Comparison of ENCODE assay signal across 10 cellular contexts in genomic region chr1:33339413-33339812, GRCh38. TPM values are rescaled to one million over a fixed set of nuclear protein-coding genes. Genes with fewer than 3 reads are reported as not detected.
DNase-seq lines count a peak whose midpoint lies in the region; ATAC-seq and TF ChIP-seq lines count a peak whose summit lies in the region.
"Had no signal": no experiment of that assay in that cellular context is flagged by ENCODE, and none has a peak within 500 bp of the region (broad histone marks: within the 10 kb centered on the region; RNA-seq: fewer than 3 reads in every experiment).

No MANE protein-coding gene starts in this region.

- H3K4me3 Mint-ChIP-seq in neural crest cell, result peak overlapping the region; percentile 69
- H3K4me3 Mint-ChIP-seq: activated T-helper 1 cell treated with anti-CD3 and anti-CD28 coated beads, Interleukin-12 subunit alpha, Interleukin-12 subunit beta, Interleukin-2, Interleukin-4 antibody, amounts not matched to agents 30 ng/mL and 10 ng/mL and 1 ng/mL, durations not matched to agents 14 hours and 24 hours and 36 hours had no signal

- no peaks in the 10 kb centered on the region for H3K27me3 Mint-ChIP-seq in neural crest cell (ENCODE audit: low read depth)

- peak; percentile 20 for TF ChIP-seq CTCF in foreskin keratinocyte (conservative IDR thresholded peaks at IDR 0.05)
- TF ChIP-seq CTCF in neural crest cell (conservative IDR thresholded peaks at IDR 0.05), result no peak
- TF ChIP-seq CTCF in vagina (IDR thresholded peaks at IDR 0.05), result no peak

- H3K4me3 ChIP-seq in vagina, result peak overlapping the region; percentile 14 to 20

- intact Hi-C loops in vagina (cut with DNase I), result no loop called here

- no peak for ATAC-seq in foreskin keratinocyte
- no peak for ATAC-seq in GM19463 (IDR thresholded peaks at IDR 0.05; ENCODE audit: unreplicated experiment)

- no peaks in the 10 kb centered on the region for H3K36me3 ChIP-seq in vagina

- H3K4me1 ChIP-seq in foreskin keratinocyte, result peaks cover 61% of the 10 kb centered on the region
- peaks cover 100% of the 10 kb centered on the region for H3K4me1 ChIP-seq in vagina

- H3K4me1 Mint-ChIP-seq in neural crest cell, result peaks cover 88% of the 10 kb centered on the region

- H3K27me3 ChIP-seq in foreskin keratinocyte (no peaks in the 10 kb centered on the region), vagina (no peaks in the 10 kb centered on the region)

- peak overlapping the region; percentile 90 for H3K27ac Mint-ChIP-seq in neural crest cell (ENCODE audit: unreplicated experiment)
- H3K27ac Mint-ChIP-seq: activated T-helper 1 cell treated with anti-CD3 and anti-CD28 coated beads, Interleukin-12 subunit alpha, Interleukin-12 subunit beta, Interleukin-2, Interleukin-4 antibody, amounts not matched to agents 30 ng/mL and 10 ng/mL and 1 ng/mL, durations not matched to agents 14 hours and 24 hours and 36 hours had no signal

- H3K9me3 ChIP-seq in vagina, result no peaks in the 10 kb centered on the region

- peak; percentile 33 for DNase-seq in DMS53 (lab: John Stamatoyannopoulos, UW)
- DNase-seq in DMS53 treated with DMSO at 0.1 percent for 48 hours (lab: John Stamatoyannopoulos, UW; ENCODE audit: unreplicated experiment), result no peak
- DNase-seq in foreskin keratinocyte, result no peak
- DNase-seq in neural crest cell (ENCODE audit: low read depth, low spot score), result no peak
- DNase-seq in vagina (ENCODE audit: extremely low spot score in 2 of 2), result no peak
- DNase-seq in NCI-H2081 (lab: John Stamatoyannopoulos, UW), result no peak
- no peak for DNase-seq in activated CD4-positive, alpha-beta T cell treated with anti-CD3 and anti-CD28 coated beads, Interleukin-2, amount 50 U/mL, for 1 hour

- H3K9me3 Mint-ChIP-seq in neural crest cell, result no peaks in the 10 kb centered on the region
- H3K9me3 Mint-ChIP-seq: activated T-helper 1 cell treated with anti-CD3 and anti-CD28 coated beads, Interleukin-12 subunit alpha, Interleukin-12 subunit beta, Interleukin-2, Interleukin-4 antibody, amounts not matched to agents 30 ng/mL and 10 ng/mL and 1 ng/mL, durations not matched to agents 14 hours and 24 hours and 36 hours had no signal

- no peak for TF ChIP-seq POLR2A in vagina (IDR thresholded peaks at IDR 0.05)

- H3K36me3 Mint-ChIP-seq in neural crest cell (ENCODE audit: low read depth), result peaks cover 10% of the 10 kb centered on the region

- no peak overlapping the region for H3K27ac ChIP-seq in foreskin keratinocyte
- H3K27ac ChIP-seq in vagina, result peak overlapping the region; percentile 83

RNA-seq across cellular contexts. Expression of gene A3GALT2, which starts 18.5 kb away (rescaled TPM):
- total RNA-seq in foreskin keratinocyte, result not detected in 2 replicates
- polyA plus RNA-seq in foreskin keratinocyte, result not detected in 2 replicates
- not detected in 2 replicates for total RNA-seq in neural crest cell
- not detected for total RNA-seq in vagina
- total RNA-seq: A172; activated T-helper 1 cell treated with anti-CD3 and anti-CD28 coated beads, Interleukin-12 subunit alpha, Interleukin-12 subunit beta, Interleukin-2, Interleukin-4 antibody, amounts not matched to agents 30 ng/mL and 10 ng/mL and 1 ng/mL, durations not matched to agents 14 hours and 24 hours and 36 hours had no signal
